In the genomic region with DNA sequence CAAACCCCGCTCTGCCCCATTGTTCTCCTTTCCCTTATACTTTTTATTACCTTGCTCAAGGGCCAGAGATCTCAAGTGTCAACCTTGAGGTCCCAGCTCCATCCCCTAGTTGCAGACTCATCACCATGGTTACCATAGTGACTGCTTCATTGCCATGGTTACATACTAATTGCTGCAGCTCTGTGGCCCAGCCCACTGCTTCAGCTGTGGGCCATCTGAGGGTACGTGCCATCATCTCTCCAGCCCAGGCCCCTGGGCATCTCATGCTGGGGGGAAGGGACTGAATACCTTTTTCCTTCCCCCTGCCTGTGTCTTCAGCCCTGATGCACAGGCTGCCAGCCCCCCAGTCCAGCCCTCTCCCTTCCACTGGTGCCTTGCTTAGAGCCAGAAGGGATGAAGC, we compare ENCODE assay signal across 15 cellular contexts. TPM values are rescaled to one million over a fixed set of nuclear protein-coding genes. Genes with fewer than 3 reads are reported as not detected.
A peak's percentile ranks its signal among the peaks of the same experiment; 100 is the strongest.
DNase-seq lines count a peak whose midpoint lies in the region; TF ChIP-seq lines count a peak whose summit lies in the region.
"Had no signal": no experiment of that assay in that cellular context is flagged by ENCODE, and none has a peak within 500 bp of the region (broad histone marks: within the 10 kb centered on the region; RNA-seq: fewer than 3 reads in every experiment).

No MANE protein-coding gene starts in this region.

- no peaks in the 10 kb centered on the region for H3K27me3 Mint-ChIP-seq in Caco-2 (ENCODE audit: insufficient read depth, unreplicated experiment)
- H3K27me3 Mint-ChIP-seq: activated naive CD8-positive, alpha-beta T cell treated with anti-CD3 and anti-CD28 coated beads for 36 hours; activated T-cell treated with anti-CD3 and anti-CD28 coated beads, Interleukin-2, amount 50 U/mL, for 24 hours had no signal

- H3K9me3 Mint-ChIP-seq in Caco-2 (ENCODE audit: unreplicated experiment) = no peaks in the 10 kb centered on the region
- H3K9me3 Mint-ChIP-seq: activated naive CD8-positive, alpha-beta T cell treated with anti-CD3 and anti-CD28 coated beads for 36 hours; activated T-cell treated with anti-CD3 and anti-CD28 coated beads, Interleukin-2, amount 50 U/mL, for 24 hours; effector memory CD8-positive, alpha-beta T cell had no signal

- no peaks in the 10 kb centered on the region for H3K79me1 ChIP-seq in mesendoderm (ENCODE audit: low read length)

- H2BK120ac ChIP-seq in mesendoderm (ENCODE audit: low read depth, low read length) = no peak overlapping the region

- no peak overlapping the region for H3K4me3 ChIP-seq in Caco-2 (ENCODE audit: low read depth, low read length)
- no peak overlapping the region for H3K4me3 ChIP-seq in HEK293 (ENCODE audit: low read depth, low read length)
- H3K4me3 ChIP-seq in mesendoderm (ENCODE audit: low read length) = no peak overlapping the region
- H3K4me3 ChIP-seq: stomach had no signal

- TF ChIP-seq CTCF in Caco-2 (IDR thresholded peaks at IDR 0.05; ENCODE audit: insufficient read depth in 1 of 2, low read depth in 1 of 2, low read length in 1 of 2, severe bottlenecking in 1 of 2, unreplicated experiment in 1 of 2) (no peak), HEK293 (tag by site-specific recombination; IDR thresholded peaks at IDR 0.05) (no peak)

- BruUV-seq in Caco-2 (replicated peaks; lab: Mats Ljungman, UMichigan) = no TSS peak

- H3K36me3 ChIP-seq in Caco-2 (ENCODE audit: control insufficient read depth, insufficient read depth, low read length) (no peaks in the 10 kb centered on the region), HEK293 (ENCODE audit: control insufficient read depth in 2 of 2, insufficient read depth in 1 of 2, low read length in 2 of 2) (peaks cover 0 to 43% of the 10 kb centered on the region in 2 experiments; a peak in 1 of 3 replicates), mesendoderm (ENCODE audit: control insufficient read depth, insufficient read depth, low read length) (no peaks in the 10 kb centered on the region)

- no peak overlapping the region for H3K56ac ChIP-seq in mesendoderm (ENCODE audit: low read length)

- H2BK15ac ChIP-seq in mesendoderm (replicated peaks; ENCODE audit: low read depth) = no peak overlapping the region

- H3K27ac ChIP-seq in HEK293 (ENCODE audit: extremely low read depth, low read depth, low read length) = no peak overlapping the region
- no peak overlapping the region for H3K27ac ChIP-seq in mesendoderm (ENCODE audit: low read depth, low read length)

- no peak overlapping the region for H3K4me3 Mint-ChIP-seq in Caco-2 (ENCODE audit: unreplicated experiment)
- H3K4me3 Mint-ChIP-seq: activated naive CD8-positive, alpha-beta T cell treated with anti-CD3 and anti-CD28 coated beads for 36 hours; activated T-cell treated with anti-CD3 and anti-CD28 coated beads, Interleukin-2, amount 50 U/mL, for 24 hours; effector memory CD8-positive, alpha-beta T cell had no signal

- peaks cover 26% of the 10 kb centered on the region for H3K4me1 ChIP-seq in Caco-2
- no peaks in the 10 kb centered on the region for H3K4me1 ChIP-seq in HEK293 (ENCODE audit: control insufficient read depth, insufficient read depth, low read length)
- peaks cover 7% of the 10 kb centered on the region for H3K4me1 ChIP-seq in mesendoderm (ENCODE audit: control insufficient read depth, low read depth, low read length)

- no peak overlapping the region for H3K18ac ChIP-seq in mesendoderm (ENCODE audit: low read length)

- CTCF ChIA-PET in Caco-2 (lab: Charles Lee) = interaction anchor here (0.5 to 3.0 kb wide), 3 partner anchors 9 to 49 kb away, joined by 3 to 19 read pairs (median 4); partner anchors contain the start of gene PHLDB1
- CTCF ChIA-PET in HEK293 (lab: Yijun Ruan, JAX) = interaction anchor here (0.5 to 5.4 kb wide), 10 partner anchors 15 to 869 kb away, joined by 3 to 43 read pairs (median 4); partner anchors contain the start of gene PHLDB1

- H4K5ac ChIP-seq in mesendoderm (ENCODE audit: low read length) = no peak overlapping the region

- POLR2A ChIA-PET in Caco-2 (lab: Charles Lee) (no interaction called here), HEK293 (lab: Yijun Ruan, JAX) (interaction anchor here (1.2 to 1.9 kb wide), 2 partner anchors 23 to 36 kb away, joined by 4 read pairs; no protein-coding TSS in a partner anchor)

- H3K79me2 ChIP-seq in mesendoderm (ENCODE audit: control insufficient read depth, insufficient read depth, low read length) = no peaks in the 10 kb centered on the region

- no peak overlapping the region for H4K8ac ChIP-seq in mesendoderm (ENCODE audit: low read depth, low read length)

- H3K27me3 ChIP-seq in Caco-2 (replicated peaks; ENCODE audit: control insufficient read depth, insufficient read depth, low read length) = no peaks in the 10 kb centered on the region
- no peaks in the 10 kb centered on the region for H3K27me3 ChIP-seq in mesendoderm (ENCODE audit: insufficient read depth, low read length, poor library complexity)

- H3K36me3 Mint-ChIP-seq in Caco-2 (ENCODE audit: insufficient read depth, unreplicated experiment) = peaks cover 19% of the 10 kb centered on the region
- H3K36me3 Mint-ChIP-seq: activated naive CD8-positive, alpha-beta T cell treated with anti-CD3 and anti-CD28 coated beads for 36 hours had no signal

- DNase-seq in Caco-2 (no peak), RKO (ENCODE audit: low spot score) (peak; percentile 32), mesendoderm (peak; percentile 65), NCI-H128 (lab: John Stamatoyannopoulos, UW; ENCODE audit: unreplicated experiment) (no peak), T-helper 9 cell (no peak), GF-D8 (lab: John Stamatoyannopoulos, UW) (no peak)
- DNase-seq: activated CD4-positive, alpha-beta T cell treated with anti-CD3 and anti-CD28 coated beads, Interleukin-2, amount 50 U/mL, for 1 hour; activated naive CD8-positive, alpha-beta T cell treated with anti-CD3 and anti-CD28 coated beads for 36 hours; activated T-cell treated with anti-CD3 and anti-CD28 coated beads, Interleukin-2, amount 50 U/mL, for 24 hours; central memory CD4-positive, alpha-beta T cell; effector memory CD8-positive, alpha-beta T cell; left cardiac atrium; NCI-H2171 treated with DMSO at 0.1 percent for 48 hours; stomach had no signal

- H3K27ac Mint-ChIP-seq in Caco-2 (ENCODE audit: unreplicated experiment) = peak overlapping the region; percentile 9
- H3K27ac Mint-ChIP-seq: activated naive CD8-positive, alpha-beta T cell treated with anti-CD3 and anti-CD28 coated beads for 36 hours; activated T-cell treated with anti-CD3 and anti-CD28 coated beads, Interleukin-2, amount 50 U/mL, for 24 hours; effector memory CD8-positive, alpha-beta T cell had no signal

- no peak overlapping the region for H3K4ac ChIP-seq in mesendoderm (ENCODE audit: low read depth, low read length)

- H2BK5ac ChIP-seq in mesendoderm (ENCODE audit: low read length) = no peak overlapping the region

- H3K23ac ChIP-seq in mesendoderm (ENCODE audit: low read length) = no peak overlapping the region

- intact Hi-C loops in Caco-2 (cut with micrococcal nuclease; ENCODE audit: unreplicated experiment) = loop anchor here (10.0 kb wide), 1 partner anchor 512 kb away; no protein-coding TSS in a partner anchor

- no peak overlapping the region for H3K9ac ChIP-seq in mesendoderm (ENCODE audit: low read length)

- H3K4me2 ChIP-seq in mesendoderm (ENCODE audit: low read length) = no peak overlapping the region

- peaks cover 11% of the 10 kb centered on the region for H3K4me1 Mint-ChIP-seq in Caco-2 (ENCODE audit: low read depth, unreplicated experiment)

- H2AK5ac ChIP-seq in mesendoderm (ENCODE audit: low read length) = no peak overlapping the region

- no CpG with 5 or more reads among the region's 2 CpGs for WGBS in mesendoderm (ENCODE audit: extremely low coverage, insufficient coverage, low lambda C conversion rate)

- H3K9me3 ChIP-seq in Caco-2 (no peaks in the 10 kb centered on the region), HEK293 (ENCODE audit: control insufficient read depth, insufficient read depth, low read depth, low read length) (no peaks in the 10 kb centered on the region)
- H3K9me3 ChIP-seq: stomach had no signal

TF ChIP-seq in HEK293, 187 proteins besides CTCF, POLR2A, EP300 and RAD21:
- TF ChIP-seq MYNN (tag by site-specific recombination; IDR thresholded peaks at IDR 0.05; ENCODE audit: borderline replicate concordance) (peak; percentile 79), HOXC10 (CRISPR knock-in tag; IDR thresholded peaks at IDR 0.05) (no peak)

RNA-seq across cellular contexts. Expression of gene TREH, which starts 22.2 kb away (rescaled TPM):
- total RNA-seq in Caco-2 (2022) = not detected in 2 replicates
- polyA plus RNA-seq in mesendoderm (2013, experiment 1 of 2) = not detected
- polyA plus RNA-seq in mesendoderm (2013, experiment 2 of 2) = not detected
- total RNA-seq: activated naive CD8-positive, alpha-beta T cell treated with anti-CD3 and anti-CD28 coated beads for 36 hours; left cardiac atrium had no signal

RNA-seq across cellular contexts. Expression of gene PHLDB1, which starts 49.8 kb away (rescaled TPM):
- total RNA-seq in Caco-2 (2022) = 72.1 and 73.6 TPM in 2 replicates
- polyA plus RNA-seq in mesendoderm (2013, experiment 1 of 2) = 35.1 TPM
- polyA plus RNA-seq in mesendoderm (2013, experiment 2 of 2) = 34.9 TPM

Comparison
In these comparisons a context has a peak if more than half of its experiments do, and no peak if none do; other contexts are left out.
1. DNase-seq: peak in RKO (single experiment) and mesendoderm (single experiment); none in Caco-2 (0 of 2), NCI-H128 (single experiment), T-helper 9 cell (single experiment) and GF-D8 (single experiment).